14 cellular contexts compared by ENCODE assay signal in the genomic region with DNA sequence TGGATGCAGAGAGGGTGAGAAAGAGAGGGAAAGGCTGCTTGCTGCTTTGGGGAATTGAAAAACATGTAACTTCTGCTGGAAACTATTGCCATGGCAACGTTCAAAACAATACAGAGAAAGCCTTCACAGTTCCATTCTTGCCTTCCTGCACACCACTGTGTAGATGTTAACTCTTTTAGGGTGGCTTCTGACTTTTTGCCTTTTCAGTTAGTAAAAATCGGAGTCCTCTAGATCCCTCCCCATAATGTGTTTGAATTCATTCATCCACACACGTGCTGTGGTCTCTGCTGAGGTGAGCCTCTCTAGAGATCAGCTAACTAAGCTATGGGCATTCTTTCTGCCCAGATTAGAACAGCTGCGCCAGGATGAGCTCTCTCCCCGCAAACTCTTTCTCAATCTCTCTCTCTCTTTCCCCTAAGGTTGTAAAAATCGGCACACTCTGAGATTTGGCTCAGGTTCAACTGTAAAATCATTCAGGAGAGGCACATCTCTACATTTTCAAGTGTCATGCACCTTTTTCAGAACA.
A peak's percentile ranks its signal among the peaks of the same experiment; 100 is the strongest.
DNase-seq lines count a peak whose midpoint lies in the region; ATAC-seq and TF ChIP-seq lines count a peak whose summit lies in the region.
"Had no signal": no experiment of that assay in that cellular context is flagged by ENCODE, and none has a peak within 500 bp of the region (broad histone marks: within the 10 kb centered on the region; RNA-seq: fewer than 3 reads in every experiment).

No MANE protein-coding gene starts in this region.

- H3K27me3 Mint-ChIP-seq in MCF 10A (ENCODE audit: insufficient read depth, unreplicated experiment) = no peaks in the 10 kb centered on the region
- H3K27me3 Mint-ChIP-seq in type B pancreatic cell = peaks cover 3% of the 10 kb centered on the region

- H2AFZ ChIP-seq in mammary epithelial cell (ENCODE audit: low read depth, low read length) (no peak overlapping the region), OCI-LY3 (ENCODE audit: low read depth, low read length) (no peak overlapping the region)

- no peak for TF ChIP-seq POLR2A in transverse colon (IDR thresholded peaks at IDR 0.05)

- BruUV-seq in MCF 10A (replicated peaks; lab: Mats Ljungman, UMichigan) (no TSS peak), mammary epithelial cell (replicated peaks; lab: Mats Ljungman, UMichigan) (no TSS peak)

- H4K20me1 ChIP-seq in mammary epithelial cell (ENCODE audit: insufficient read depth, low read length) = no peaks in the 10 kb centered on the region
- H4K20me1 ChIP-seq in OCI-LY3 (ENCODE audit: insufficient read depth, low read length) = no peaks in the 10 kb centered on the region

- intact Hi-C loops in MCF 10A (cut with micrococcal nuclease) (no loop called here), mammary epithelial cell (cut with micrococcal nuclease) (no loop called here), transverse colon (cut with DNase I; ENCODE audit: low total_unique reads) (no loop called here)

- H3K4me2 ChIP-seq in mammary epithelial cell (ENCODE audit: insufficient read depth, low read depth, low read length) = no peak overlapping the region
- peak overlapping the region; percentile 74 for H3K4me2 ChIP-seq in OCI-LY3 (ENCODE audit: low read length)

- in situ Hi-C loops in mammary epithelial cell (cut with MboI; ENCODE audit: low sequenced_read_pairs in 2 of 2) = no loop called here
- in situ Hi-C loops in transverse colon (cut with MboI; ENCODE audit: low pct_ligation_motif_present in 1 of 4, low pct_unique_long_range_greater_than_20kb in 1 of 4, low sequenced_read_pairs in 3 of 4) = no loop called here

- no peak overlapping the region for H3K4me3 ChIP-seq in mammary epithelial cell (replicated peaks in 1 of 3; ENCODE audit: insufficient read depth in 1 of 3, low read depth in 2 of 3, low read length in 3 of 3)
- peak overlapping the region; percentile 58 for H3K4me3 ChIP-seq in OCI-LY3 (ENCODE audit: low read length)
- no peak overlapping the region for H3K4me3 ChIP-seq in transverse colon
- H3K4me3 ChIP-seq: colonic mucosa, uterus had no signal

- no peak overlapping the region for H3K4me3 Mint-ChIP-seq in MCF 10A (ENCODE audit: unreplicated experiment)
- H3K4me3 Mint-ChIP-seq in type B pancreatic cell = peak overlapping the region; percentile 21
- H3K4me3 Mint-ChIP-seq: HFFc6 had no signal

- H3K36me3 ChIP-seq in mammary epithelial cell (ENCODE audit: insufficient read depth, low read length) (no peaks in the 10 kb centered on the region), OCI-LY3 (replicated peaks; ENCODE audit: low read depth, low read length) (no peaks in the 10 kb centered on the region), transverse colon (no peaks in the 10 kb centered on the region)
- H3K36me3 ChIP-seq: colonic mucosa, uterus had no signal

- no peaks in the 10 kb centered on the region for H3K9me3 ChIP-seq in mammary epithelial cell (replicated peaks; ENCODE audit: insufficient read depth, low read length)
- H3K9me3 ChIP-seq in OCI-LY3 (ENCODE audit: insufficient read depth, low read length) = no peaks in the 10 kb centered on the region
- no peaks in the 10 kb centered on the region for H3K9me3 ChIP-seq in transverse colon
- H3K9me3 ChIP-seq: colonic mucosa, uterus had no signal

- ATAC-seq in HG02623 (IDR thresholded peaks at IDR 0.05; ENCODE audit: unreplicated experiment) = no peak
- ATAC-seq: activated CD4-positive, CD25-positive, alpha-beta regulatory T cell treated with anti-CD3 and anti-CD28 coated beads, Interleukin-2, amount 50 U/mL, for 24 hours; left lobe of liver had no signal

- dilution Hi-C loops in mammary epithelial cell (cut with HindIII; ENCODE audit: low sequenced_read_pairs) = no loop called here

- no peak for DNase-seq in MCF 10A (ENCODE audit: unreplicated experiment)
- no peak for DNase-seq in mammary epithelial cell
- DNase-seq in hippocampal formation (lab: John Stamatoyannopoulos, UW) = peak; percentile 22 to 75
- no peak for DNase-seq in type B pancreatic cell (ENCODE audit: extremely low spot score, unreplicated experiment)
- no peak for DNase-seq in transverse colon
- no peak for DNase-seq in KG1 (lab: John Stamatoyannopoulos, UW)
- DNase-seq: activated gamma-delta T cell, colonic mucosa, HFFc6, uterus had no signal

- TF ChIP-seq CTCF in MCF 10A (IDR thresholded peaks at IDR 0.05; ENCODE audit: unreplicated experiment) = no peak
- no peak for TF ChIP-seq CTCF in mammary epithelial cell (conservative IDR thresholded peaks at IDR 0.05 in 1 of 2, IDR thresholded peaks at IDR 0.05 in 1 of 2; ENCODE audit: extremely low read depth in 1 of 2, insufficient read depth in 1 of 2, low read depth in 1 of 2, low read length in 2 of 2)
- TF ChIP-seq CTCF in OCI-LY3 (IDR thresholded peaks at IDR 0.05; ENCODE audit: low read depth, low read length) = no peak
- TF ChIP-seq CTCF in type B pancreatic cell (conservative IDR thresholded peaks at IDR 0.05) = no peak
- TF ChIP-seq CTCF in transverse colon (IDR thresholded peaks at IDR 0.05) = no peak

- H3K36me3 Mint-ChIP-seq in MCF 10A (ENCODE audit: insufficient read depth, unreplicated experiment) = no peaks in the 10 kb centered on the region
- H3K36me3 Mint-ChIP-seq in type B pancreatic cell = peaks cover 4% of the 10 kb centered on the region

- H3K27ac ChIP-seq in mammary epithelial cell (ENCODE audit: insufficient read depth, low read depth, low read length) = no peak overlapping the region
- H3K27ac ChIP-seq in OCI-LY3 (ENCODE audit: low read length) = no peak overlapping the region
- H3K27ac ChIP-seq in transverse colon = no peak overlapping the region
- H3K27ac ChIP-seq: colonic mucosa, uterus had no signal

- 8% methylated on average over 6 of the region's 6 CpGs for WGBS in mammary epithelial cell (ENCODE audit: low coverage, missing lambda C conversion rate)
- WGBS in transverse colon (ENCODE audit: low coverage in 1 of 2), 2 donors = 17 to 29% methylated on average over 6 of the region's 6 CpGs

- H3K9ac ChIP-seq in mammary epithelial cell (ENCODE audit: insufficient read depth, low read length) (no peak overlapping the region), OCI-LY3 (ENCODE audit: low read length) (no peak overlapping the region)

- no peaks in the 10 kb centered on the region for H3K4me1 ChIP-seq in mammary epithelial cell (ENCODE audit: insufficient read depth, low read length)
- peaks cover 19% of the 10 kb centered on the region for H3K4me1 ChIP-seq in OCI-LY3 (ENCODE audit: low read length)
- H3K4me1 ChIP-seq in transverse colon = no peaks in the 10 kb centered on the region
- H3K4me1 ChIP-seq: colonic mucosa, uterus had no signal

- CTCF ChIA-PET in MCF 10A (lab: Yijun Ruan, JAX) = interaction anchor here (2.6 kb wide), 1 partner anchor 13 kb away, joined by 8 read pairs; no protein-coding TSS in a partner anchor
- CTCF ChIA-PET in mammary epithelial cell (lab: Charles Lee; ENCODE audit: low non-redundant PET) = no interaction called here

- no peaks in the 10 kb centered on the region for H3K27me3 ChIP-seq in mammary epithelial cell (ENCODE audit: insufficient read depth, low read length)
- no peaks in the 10 kb centered on the region for H3K27me3 ChIP-seq in OCI-LY3 (ENCODE audit: low read depth, low read length)
- no peaks in the 10 kb centered on the region for H3K27me3 ChIP-seq in transverse colon
- H3K27me3 ChIP-seq: colonic mucosa, uterus had no signal

- H3K27ac Mint-ChIP-seq in MCF 10A (ENCODE audit: low read depth, unreplicated experiment) (peak overlapping the region; percentile 4), type B pancreatic cell (peak overlapping the region; percentile 8)
- H3K27ac Mint-ChIP-seq: HFFc6 had no signal

- H3K79me2 ChIP-seq in mammary epithelial cell (ENCODE audit: insufficient read depth, low read length) = no peaks in the 10 kb centered on the region
- H3K79me2 ChIP-seq in OCI-LY3 (ENCODE audit: low read length) = no peaks in the 10 kb centered on the region

- H3K9me3 Mint-ChIP-seq in MCF 10A (ENCODE audit: unreplicated experiment) = no peaks in the 10 kb centered on the region
- peaks cover 4% of the 10 kb centered on the region for H3K9me3 Mint-ChIP-seq in type B pancreatic cell
- H3K9me3 Mint-ChIP-seq: HFFc6 had no signal

- TF ChIP-seq EP300 in transverse colon (IDR thresholded peaks at IDR 0.05; ENCODE audit: low read depth) = no peak

- POLR2A ChIA-PET in MCF 10A (lab: Yijun Ruan, JAX) = no interaction called here

- H3K4me1 Mint-ChIP-seq in MCF 10A (ENCODE audit: insufficient read depth, unreplicated experiment) (peaks cover 6% of the 10 kb centered on the region), type B pancreatic cell (ENCODE audit: unreplicated experiment) (peaks cover 16% of the 10 kb centered on the region)

Comparison
In these comparisons a context has a peak if more than half of its experiments do, and no peak if none do; other contexts are left out.
1. DNase-seq: peak in hippocampal formation (2 of 2); none in MCF 10A (single experiment), mammary epithelial cell (single experiment), type B pancreatic cell (single experiment), transverse colon (single experiment) and KG1 (single experiment).